1 cellular context compared by ENCODE assay signal in genomic region chrX:47712675-47713074, GRCh38.
TF ChIP-seq lines count a peak whose summit lies in the region.
"Not testable (repeated sequence)": the region's sequence is repeated elsewhere in the genome, so short reads cannot be mapped to it uniquely, and the experiment has no call there.

No MANE protein-coding gene starts in this region.

TF ChIP-seq in K562, 482 proteins besides CTCF, POLR2A, EP300 and RAD21 (continued from another document and continues in another):
- TF ChIP-seq ZMIZ1 (IDR thresholded peaks at IDR 0.05; ENCODE audit: low read depth in 2 of 2, low read length in 2 of 2) (peak in 1 of 2 experiments; percentile 58; a peak in 1 of 4 replicates), TEAD4 (IDR thresholded peaks at IDR 0.05; ENCODE audit: low read length) (peak; percentile 95), STAT5A (IDR thresholded peaks at IDR 0.05; ENCODE audit: borderline replicate concordance, low read length) (peak; percentile 75), HDAC1 (IDR thresholded peaks at IDR 0.05) (peak in 1 of 2 experiments; percentile 77; a peak in 2 of 4 replicates), KDM1A (IDR thresholded peaks at IDR 0.05) (peak; percentile 91 to 96), TAL1 (IDR thresholded peaks at IDR 0.05) (peak; percentile 94), ZNF263 (CRISPR knock-in tag; IDR thresholded peaks at IDR 0.05; ENCODE audit: borderline replicate concordance) (peak; percentile 46; the same call in 1 of the 2 replicates), FOXK2 (conservative IDR thresholded peaks at IDR 0.05 in 1 of 2, IDR thresholded peaks at IDR 0.05 in 1 of 2; ENCODE audit: low read depth in 2 of 2) (peak; percentile 74 to 75), ZBTB2 (IDR thresholded peaks at IDR 0.05) (peak; percentile 30; the same call in 1 of the 2 replicates), PBX2 (tag; conservative IDR thresholded peaks at IDR 0.05; ENCODE audit: low read depth) (peak; percentile 32; the same call in 1 of the 2 replicates), PKNOX1 (IDR thresholded peaks at IDR 0.05) (peak; percentile 46; the same call in 1 of the 2 replicates), NFE2 (IDR thresholded peaks at IDR 0.05; ENCODE audit: low read depth) (peak; percentile 62), TEAD1 (CRISPR knock-in tag; IDR thresholded peaks at IDR 0.05) (peak; percentile 96 to 97), CXXC5 (CRISPR knock-in tag; IDR thresholded peaks at IDR 0.05) (peak; percentile 68; the same call in 1 of the 2 replicates), BCOR (IDR thresholded peaks at IDR 0.05) (peak; percentile 80; the same call in 1 of the 2 replicates), HES1 (IDR thresholded peaks at IDR 0.05; ENCODE audit: low read depth) (peak; percentile 74), TBL1XR1 (IDR thresholded peaks at IDR 0.05; ENCODE audit: low read length in 2 of 2) (peak; percentile 68 to 88; a peak in 2 of 4 replicates), HDAC2 (IDR thresholded peaks at IDR 0.05) (peak; percentile 84; the same call in 1 of the 2 replicates), MBD2 (IDR thresholded peaks at IDR 0.05; ENCODE audit: borderline replicate concordance, low read depth) (peak; percentile 38; the same call in 1 of the 2 replicates), MTA2 (IDR thresholded peaks at IDR 0.05; ENCODE audit: low read depth) (peak; percentile 85), ZNF134 (CRISPR knock-in tag; conservative IDR thresholded peaks at IDR 0.05) (0 out of 2 replicates have a peak, but pooled peaks have one; percentile 37), BRD9 (IDR thresholded peaks at IDR 0.05; ENCODE audit: low read depth, partially characterized antibody) (peak; percentile 30), MEF2D (tag; conservative IDR thresholded peaks at IDR 0.05; ENCODE audit: low read depth) (peak; percentile 88), MTA3 (IDR thresholded peaks at IDR 0.05; ENCODE audit: borderline replicate concordance) (peak; percentile 83; the same call in 1 of the 2 replicates), SMARCC2 (IDR thresholded peaks at IDR 0.05; ENCODE audit: low read depth) (peak; percentile 81; the same call in 1 of the 2 replicates), TFAP4 (CRISPR knock-in tag; IDR thresholded peaks at IDR 0.05; ENCODE audit: borderline replicate concordance) (peak; percentile 45), CBFA2T2 (conservative IDR thresholded peaks at IDR 0.05) (peak; percentile 97), ZFP36 (IDR thresholded peaks at IDR 0.05; ENCODE audit: low read depth, low read length, partially characterized antibody) (peak; percentile 49), MEF2A (IDR thresholded peaks at IDR 0.05; ENCODE audit: control insufficient read depth, low read depth, low read length) (0 out of 2 replicates have a peak, but pooled peaks have one; percentile 28), MAFG (tag; conservative IDR thresholded peaks at IDR 0.05) (peak; percentile 66), ZKSCAN8 (CRISPR knock-in tag; IDR thresholded peaks at IDR 0.05) (peak; percentile 85), KLF16 (IDR thresholded peaks at IDR 0.05) (peak; percentile 89), SMAD4 (CRISPR knock-in tag; conservative IDR thresholded peaks at IDR 0.05) (peak; percentile 98), CEBPB (tag; IDR thresholded peaks at IDR 0.05) (peak; percentile 66), MYNN (IDR thresholded peaks at IDR 0.05) (peak; percentile 73; the same call in 1 of the 2 replicates), NCOA2 (IDR thresholded peaks at IDR 0.05; ENCODE audit: partially characterized antibody in 2 of 2) (peak in 1 of 2 experiments; percentile 59), CCNT2 (IDR thresholded peaks at IDR 0.05; ENCODE audit: borderline replicate concordance, extremely low read depth, insufficient read length, low read depth, low read length) (peak; percentile 19), GATAD2B (IDR thresholded peaks at IDR 0.05; ENCODE audit: borderline replicate concordance) (peak; percentile 60; the same call in 1 of the 2 replicates), ATF7 (IDR thresholded peaks at IDR 0.05) (peak; percentile 69; the same call in 1 of the 2 replicates), NCOR1 (IDR thresholded peaks at IDR 0.05) (peak; percentile 98), MAZ (CRISPR knock-in tag; conservative IDR thresholded peaks at IDR 0.05 in 1 of 2, IDR thresholded peaks at IDR 0.05 in 1 of 2) (peak in 1 of 2 experiments; percentile 30; a peak in 2 of 4 replicates), ID3 (tag; IDR thresholded peaks at IDR 0.05) (peak; percentile 52; the same call in 1 of the 2 replicates), CREB1 (IDR thresholded peaks at IDR 0.05) (peak; percentile 40; the same call in 1 of the 2 replicates), NRF1 (conservative IDR thresholded peaks at IDR 0.05 in 1 of 2, IDR thresholded peaks at IDR 0.05 in 1 of 2) (peak; percentile 27 to 48; a peak in 2 of 4 replicates), MAFF (IDR thresholded peaks at IDR 0.05; ENCODE audit: low read length) (peak; percentile 21; the same call in 1 of the 2 replicates), DPF2 (IDR thresholded peaks at IDR 0.05) (peak; percentile 94), CHAMP1 (IDR thresholded peaks at IDR 0.05) (peak; percentile 84), TEAD2 (tag; IDR thresholded peaks at IDR 0.05) (peak; percentile 77), RCOR1 (IDR thresholded peaks at IDR 0.05; ENCODE audit: borderline replicate concordance in 1 of 2, low read depth in 2 of 2, low read length in 2 of 2) (peak in 1 of 2 experiments; percentile 80; a peak in 2 of 4 replicates), SOX6 (IDR thresholded peaks at IDR 0.05) (peak; percentile 99)
- not testable (repeated sequence) for TF ChIP-seq TEAD4 (CRISPR knock-in tag; IDR thresholded peaks at IDR 0.05; ENCODE audit: borderline replicate concordance); PBX2 (CRISPR knock-in tag; IDR thresholded peaks at IDR 0.05; ENCODE audit: low read depth); MYNN (CRISPR knock-in tag; IDR thresholded peaks at IDR 0.05); ID3 (CRISPR knock-in tag; IDR thresholded peaks at IDR 0.05); CREB1 (CRISPR knock-in tag; IDR thresholded peaks at IDR 0.05)
